ENCODE assay signal across 24 cellular contexts in genomic region chr3:140617135-140617534, GRCh38.
"Had no signal": no experiment of that assay in that cellular context is flagged by ENCODE, and none has a peak within 500 bp of the region (broad histone marks: within the 10 kb centered on the region; RNA-seq: fewer than 3 reads in every experiment).

No MANE protein-coding gene starts in this region.

- DNase-seq: occipital lobe; ovary; posterior cingulate gyrus; psoas muscle; right cardiac atrium; right lobe of liver; sigmoid colon; small intestine; stimulated activated CD4-positive, alpha-beta T cell treated with anti-CD3 and anti-CD28 coated beads, Interleukin-15, amount 100 ng/mL, for 24 hours; stimulated activated CD4-positive, alpha-beta T cell treated with anti-CD3 and anti-CD28 coated beads, Interleukin-2, amount 100 ng/mL, for 24 hours; stimulated activated CD4-positive, alpha-beta T cell treated with anti-CD3 and anti-CD28 coated beads, Interleukin-2, amount 100 ng/mL, for 48 hours; stimulated activated CD4-positive, alpha-beta T cell treated with anti-CD3 and anti-CD28 coated beads, Interleukin-4, amount 100 ng/mL, for 24 hours; stimulated activated naive B cell treated with anti-CD40 and anti-IgM and Interleukin-4, amounts not matched to agents 10 μg/mL and 1 μg/mL and 100 μg/mL, for 72 hours; stimulated activated naive CD4-positive, alpha-beta T cell treated with Interleukin-2 at 50 U/mL for 16 hours; stomach; thyroid gland; trophoblast cell; upper lobe of left lung had no signal

- H3K9me3 ChIP-seq: ovary, right lobe of liver, sigmoid colon, thyroid gland, vagina had no signal

- H3K36me3 ChIP-seq: neural progenitor cell, ovary, right lobe of liver, sigmoid colon, stomach, thoracic aorta, thyroid gland, tibial nerve, upper lobe of left lung, vagina had no signal

- H3K4me2 ChIP-seq: neural progenitor cell had no signal

- H2AFZ ChIP-seq: neural progenitor cell, parathyroid adenoma had no signal

- H3K27me3 ChIP-seq: neural progenitor cell, ovary, right lobe of liver, sigmoid colon, stomach, thyroid gland, tibial nerve, upper lobe of left lung, vagina had no signal

- H3K9ac ChIP-seq: neural progenitor cell, parathyroid adenoma had no signal

- H3K4me1 ChIP-seq: neural progenitor cell, parathyroid adenoma, psoas muscle, right lobe of liver, sigmoid colon, stomach, thyroid gland, tibial nerve, upper lobe of left lung, vagina had no signal

- H3K79me2 ChIP-seq: parathyroid adenoma had no signal

- H3K4me3 ChIP-seq: neural progenitor cell, ovary, psoas muscle, right lobe of liver, sigmoid colon, stomach, thoracic aorta, thyroid gland, tibial nerve, upper lobe of left lung, vagina had no signal

- ATAC-seq: psoas muscle; right cardiac atrium; right lobe of liver; stimulated activated effector memory CD8-positive, alpha-beta T cell treated with anti-CD3 and anti-CD28 coated beads, Interleukin-12 subunit alpha, Interleukin-12 subunit beta, amount 100 ng/mL, for 72 hours; stimulated activated naive B cell treated with anti-CD40 and anti-IgM and Interleukin-4, amounts not matched to agents 10 μg/mL and 1 μg/mL and 100 μg/mL, for 72 hours had no signal

- H3K27ac ChIP-seq: neural progenitor cell, ovary, parathyroid adenoma, psoas muscle, right lobe of liver, sigmoid colon, stomach, thoracic aorta, thyroid gland, tibial nerve, upper lobe of left lung, vagina had no signal
